ENCODE assay signal across 8 cellular contexts in genomic region chr9:127854169-127854833, GRCh38. TPM values are rescaled to one million over a fixed set of nuclear protein-coding genes. Genes with fewer than 3 reads are reported as not detected.
DNase-seq lines count a peak whose midpoint lies in the region; ATAC-seq and TF ChIP-seq lines count a peak whose summit lies in the region.

TSS of gene ENG (minus strand) at chr9:127854658. CDS start at chr9:127854355, 303 bp downstream.

- intact Hi-C loops in MCF 10A (cut with micrococcal nuclease): no loop called here

- H3K27me3 Mint-ChIP-seq in MCF 10A (ENCODE audit: insufficient read depth, unreplicated experiment): no peaks in the 10 kb centered on the region

- H3K27ac Mint-ChIP-seq in MCF 10A (ENCODE audit: low read depth, unreplicated experiment): peak within 1 kb of the TSS; percentile 79

- peaks cover 4% of the 10 kb centered on the region for H3K36me3 Mint-ChIP-seq in MCF 10A (ENCODE audit: insufficient read depth, unreplicated experiment)

- H3K4me3 Mint-ChIP-seq in MCF 10A (ENCODE audit: unreplicated experiment): peak within 1 kb of the TSS; percentile 79

- peak; percentile 4 for TF ChIP-seq CTCF in MCF 10A (IDR thresholded peaks at IDR 0.05; ENCODE audit: unreplicated experiment)

- peaks cover 5% of the 10 kb centered on the region for H3K9me3 Mint-ChIP-seq in MCF 10A (ENCODE audit: unreplicated experiment)

- POLR2A ChIA-PET in MCF 10A (lab: Yijun Ruan, JAX): interaction anchor here (0.6 to 1.6 kb wide), 9 partner anchors 9 to 213 kb away, joined by 3 to 6 read pairs (median 4); partner anchors contain the start of gene NAIF1

- BruUV-seq in MCF 10A (replicated peaks; lab: Mats Ljungman, UMichigan): no TSS peak

- peak; percentile 36 for DNase-seq in COLO829 (ENCODE audit: low spot score)
- DNase-seq in NCI-H460 (ENCODE audit: extremely low read depth, low read depth): peak; percentile 34
- peak; percentile 48 for DNase-seq in MCF 10A (ENCODE audit: unreplicated experiment)
- DNase-seq in iris pigment epithelial cell (ENCODE audit: low read depth): peak; percentile 59
- DNase-seq in stimulated activated CD4-positive, alpha-beta T cell treated with anti-CD3 and anti-CD28 coated beads, TNF-alpha, amount 100 ng/mL, for 24 hours (ENCODE audit: low read depth in 3 of 3): peak in 2 of 3 experiments; percentile 11 to 28
- DNase-seq in D341Med (ENCODE audit: low spot score): no peak

- H3K4me1 Mint-ChIP-seq in MCF 10A (ENCODE audit: insufficient read depth, unreplicated experiment): no peaks in the 10 kb centered on the region

- ATAC-seq in GM18519 (IDR thresholded peaks at IDR 0.05; ENCODE audit: low FRiP score, unreplicated experiment) (no peak), HG02885 (IDR thresholded peaks at IDR 0.05; ENCODE audit: poor library complexity, unreplicated experiment) (no peak)

- CTCF ChIA-PET in MCF 10A (lab: Yijun Ruan, JAX): interaction anchor here (0.6 to 3.1 kb wide), 4 partner anchors 9 to 193 kb away, joined by 3 to 13 read pairs (median 4); no protein-coding TSS in a partner anchor

RNA-seq across cellular contexts. Expression of gene ENG, which starts in this region (rescaled TPM):
- 11.5 and 12.9 TPM in 2 replicates for total RNA-seq in NCI-H460 (2014; rRNA removed; shearing (Covaris generic))
- polyA plus RNA-seq in NCI-H460 (2014; cell fraction: nucleus; rRNA removed): 15.4 and 18.8 TPM in 2 replicates
- total RNA-seq in MCF 10A (2022): 19.2 and 22.1 TPM in 2 replicates
